In genomic region chr2:87449462-87449980, GRCh38 we compare ENCODE assay signal across 8 cellular contexts.
DNase-seq lines count a peak whose midpoint lies in the region; ATAC-seq and TF ChIP-seq lines count a peak whose summit lies in the region.
"Not testable (repeated sequence)": the region's sequence is repeated elsewhere in the genome, so short reads cannot be mapped to it uniquely, and the experiment has no call there.

No MANE protein-coding gene starts in this region.

- H2BK12ac ChIP-seq in mesenchymal stem cell (ENCODE audit: low read length in 2 of 2) = not testable (repeated sequence)

- not testable (repeated sequence) for H2BK15ac ChIP-seq in mesenchymal stem cell (ENCODE audit: low read depth, poor library complexity, severe bottlenecking)

- not testable (repeated sequence) for H3K27me3 Mint-ChIP-seq in activated T-cell treated with anti-CD3 and anti-CD28 coated beads, Interleukin-2, amount 50 U/mL, for 72 hours (ENCODE audit: low read depth)

- H3K4me1 ChIP-seq in PC-3 (ENCODE audit: insufficient read depth, low read length) = peaks cover 29% of the 10 kb centered on the region
- not testable (repeated sequence) for H3K4me1 ChIP-seq in mesenchymal stem cell (ENCODE audit: control insufficient read depth, insufficient read depth, low read depth, low read length)

- DNase-seq in EH (ENCODE audit: low read depth) (peak; percentile 55), PC-3 (peak; percentile 43), choroid plexus epithelial cell (ENCODE audit: low read depth) (peak; percentile 21), mesenchymal stem cell (peak; percentile 33)
- not testable (repeated sequence) for DNase-seq in activated T-cell treated with anti-CD3 and anti-CD28 coated beads, Interleukin-2, amount 50 U/mL, for 72 hours

- H3F3A ChIP-seq in PC-3 (ENCODE audit: low read length, unreplicated experiment) = not testable (repeated sequence)

- H3K9me3 ChIP-seq in PC-3 (ENCODE audit: low read length); mesenchymal stem cell (ENCODE audit: control insufficient read depth, low read length): not testable (repeated sequence)

- H4K20me1 ChIP-seq in PC-3 (ENCODE audit: low read length) = not testable (repeated sequence)

- H2AK5ac ChIP-seq in mesenchymal stem cell (ENCODE audit: low read length, severe bottlenecking) = not testable (repeated sequence)

- not testable (repeated sequence) for H2BK5ac ChIP-seq in mesenchymal stem cell (ENCODE audit: low read depth, low read length, poor library complexity, severe bottlenecking)

- not testable (repeated sequence) for BruUV-seq in PC-3 (replicated peaks; lab: Mats Ljungman, UMichigan)

- not testable (repeated sequence) for H2BK120ac ChIP-seq in mesenchymal stem cell (ENCODE audit: low read depth, low read length)

- not testable (repeated sequence) for H4K8ac ChIP-seq in mesenchymal stem cell (ENCODE audit: low read length)

- not testable (repeated sequence) for H3K27ac ChIP-seq in PC-3 (ENCODE audit: low read length); mesenchymal stem cell (ENCODE audit: low read length, poor library complexity, severe bottlenecking)

- H3K4me3 ChIP-seq in PC-3 (ENCODE audit: low read length); choroid plexus epithelial cell (ENCODE audit: low read depth, low read length); mesenchymal stem cell (ENCODE audit: insufficient read depth in 1 of 2, low read depth in 1 of 2, low read length in 2 of 2): not testable (repeated sequence)

- intact Hi-C loops in PC-3 (cut with micrococcal nuclease) = not testable (repeated sequence)

- not testable (repeated sequence) for TF ChIP-seq CTCF in PC-3 (conservative IDR thresholded peaks at IDR 0.05; ENCODE audit: low read depth, low read length); choroid plexus epithelial cell (conservative IDR thresholded peaks at IDR 0.05; ENCODE audit: low read depth, low read length)

- ATAC-seq in GM21619 (IDR thresholded peaks at IDR 0.05; ENCODE audit: unreplicated experiment) (peak; percentile 65), HG02885 (IDR thresholded peaks at IDR 0.05; ENCODE audit: poor library complexity, unreplicated experiment) (peak; percentile 74), HG03354 (IDR thresholded peaks at IDR 0.05; ENCODE audit: poor library complexity, severe bottlenecking, unreplicated experiment) (peak; percentile 82), PC-3 (peak; percentile 25)
- ATAC-seq in activated T-cell treated with anti-CD3 and anti-CD28 coated beads, Interleukin-2, amount 50 U/mL, for 72 hours (replicated peaks in 1 of 2) = peak; percentile 16 to 38

- H4K91ac ChIP-seq in mesenchymal stem cell (ENCODE audit: low read length) = not testable (repeated sequence)

- peaks cover 22% of the 10 kb centered on the region for H3K4me1 Mint-ChIP-seq in activated T-cell treated with anti-CD3 and anti-CD28 coated beads, Interleukin-2, amount 50 U/mL, for 72 hours (ENCODE audit: low read depth)

- not testable (repeated sequence) for H3K79me2 ChIP-seq in PC-3 (ENCODE audit: low read length)

- not testable (repeated sequence) for H3K27me3 ChIP-seq in PC-3 (ENCODE audit: low read length); mesenchymal stem cell (ENCODE audit: control insufficient read depth in 1 of 2, insufficient read depth in 1 of 2, low read length in 2 of 2)

- H2AFZ ChIP-seq in PC-3 (ENCODE audit: low read length); mesenchymal stem cell (ENCODE audit: low read depth, low read length): not testable (repeated sequence)

- not testable (repeated sequence) for H3K9me3 Mint-ChIP-seq in activated T-cell treated with anti-CD3 and anti-CD28 coated beads, Interleukin-2, amount 50 U/mL, for 72 hours

- H3K23ac ChIP-seq in mesenchymal stem cell (ENCODE audit: low read length in 2 of 2) = not testable (repeated sequence)

- H3K36me3 Mint-ChIP-seq in activated T-cell treated with anti-CD3 and anti-CD28 coated beads, Interleukin-2, amount 50 U/mL, for 72 hours (ENCODE audit: insufficient read depth in 2 of 2) = not testable (repeated sequence)

- not testable (repeated sequence) for H3K79me1 ChIP-seq in mesenchymal stem cell (replicated peaks; ENCODE audit: low read length, poor library complexity, severe bottlenecking)

- H3K27ac Mint-ChIP-seq in activated T-cell treated with anti-CD3 and anti-CD28 coated beads, Interleukin-2, amount 50 U/mL, for 72 hours = not testable (repeated sequence)

- not testable (repeated sequence) for H3K4ac ChIP-seq in mesenchymal stem cell (ENCODE audit: low read depth in 1 of 2, low read length in 2 of 2)

- not testable (repeated sequence) for H3K14ac ChIP-seq in mesenchymal stem cell (ENCODE audit: low read length in 2 of 2)

- POLR2A ChIA-PET in PC-3 (lab: Charles Lee; ENCODE audit: unreplicated experiment) = not testable (repeated sequence)

- not testable (repeated sequence) for H3K4me3 Mint-ChIP-seq in activated T-cell treated with anti-CD3 and anti-CD28 coated beads, Interleukin-2, amount 50 U/mL, for 72 hours

- not testable (repeated sequence) for H3K18ac ChIP-seq in mesenchymal stem cell (ENCODE audit: low read depth in 1 of 2, low read length in 2 of 2)

- CTCF ChIA-PET in PC-3 (lab: Charles Lee) = not testable (repeated sequence)

- H3K4me2 ChIP-seq in PC-3 (ENCODE audit: low read length); mesenchymal stem cell (ENCODE audit: low read length, poor library complexity, severe bottlenecking): not testable (repeated sequence)

- WGBS in mesenchymal stem cell = no CpG with 5 or more reads among the region's 3 CpGs

- H3K9ac ChIP-seq in PC-3 (ENCODE audit: low read length); mesenchymal stem cell (ENCODE audit: low read length): not testable (repeated sequence)

- H3K36me3 ChIP-seq in PC-3 (ENCODE audit: low read depth, low read length); mesenchymal stem cell (ENCODE audit: control insufficient read depth in 1 of 2, insufficient read depth in 2 of 2, low read depth in 1 of 2, low read length in 2 of 2): not testable (repeated sequence)

- H3K9me2 ChIP-seq in PC-3 (replicated peaks; ENCODE audit: low read length) = not testable (repeated sequence)

Comparison
In these comparisons a context has a peak if more than half of its experiments do, and no peak if none do; other contexts are left out.
1. ATAC-seq: peak in every context shown above with its lines; median percentile 82 in HG03354; 74 in HG02885; 65 in GM21619; 27 in activated T-cell treated with anti-CD3 and anti-CD28 coated beads, Interleukin-2, amount 50 U/mL, for 72 hours; 25 in PC-3.